ENCODE assay signal across 6 cellular contexts in the genomic region with DNA sequence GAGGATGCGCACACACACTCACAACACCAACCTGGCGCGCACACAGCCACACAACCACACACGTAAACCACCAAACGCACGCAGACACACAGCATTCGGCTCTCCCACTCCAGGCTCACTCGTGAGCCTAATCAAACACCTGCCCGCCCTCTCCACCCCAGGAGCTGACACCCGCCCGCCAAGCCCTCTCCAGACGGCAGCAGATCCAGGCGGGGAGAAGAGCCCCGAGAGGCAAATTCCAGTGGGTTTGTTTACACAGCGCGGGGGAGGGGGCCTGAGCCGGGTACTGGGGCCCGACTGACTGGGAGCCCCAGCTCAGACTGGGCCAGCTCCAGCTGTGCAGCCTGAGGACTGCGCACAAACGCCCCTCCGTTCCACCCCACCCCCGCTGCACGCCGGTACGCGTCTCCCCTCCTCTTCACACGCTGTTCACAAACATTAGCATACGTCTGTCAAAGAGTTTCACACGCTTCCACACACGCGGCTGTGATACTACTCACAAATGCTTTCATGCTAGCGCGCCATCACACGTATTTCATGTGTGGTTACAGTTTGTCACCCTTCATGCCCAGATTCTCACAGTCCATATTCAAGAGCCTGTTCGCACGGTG. TPM values are rescaled to one million over a fixed set of nuclear protein-coding genes. Genes with fewer than 3 reads are reported as not detected.
DNase-seq lines count a peak whose midpoint lies in the region; ATAC-seq and TF ChIP-seq lines count a peak whose summit lies in the region.

No MANE protein-coding gene starts in this region.

- no peaks in the 10 kb centered on the region for H3K9me3 ChIP-seq in A673 (ENCODE audit: low read depth, low read length, poor library complexity, severe bottlenecking)
- H3K9me3 ChIP-seq in liver (ENCODE audit: control insufficient read depth in 4 of 4, low read length in 3 of 4), result no peaks in the 10 kb centered on the region
- H3K9me3 ChIP-seq in upper lobe of right lung, result no peaks in the 10 kb centered on the region

- H3K4me1 ChIP-seq in A673 (ENCODE audit: insufficient read depth, low read length, poor library complexity, severe bottlenecking) (peaks cover 35% of the 10 kb centered on the region), liver (ENCODE audit: control insufficient read depth in 4 of 4, insufficient read depth in 4 of 4, low read length in 3 of 4) (peaks cover 3 to 31% (median 17%) of the 10 kb centered on the region in 4 donors), upper lobe of right lung (peaks cover 33% of the 10 kb centered on the region)

- H3K36me3 ChIP-seq in A673 (ENCODE audit: insufficient read depth, low read length, poor library complexity, severe bottlenecking) (no peaks in the 10 kb centered on the region), liver (ENCODE audit: control insufficient read depth in 4 of 4, insufficient read depth in 3 of 4, low read depth in 1 of 4, low read length in 3 of 4) (peaks cover 0 to 10% (median 8%) of the 10 kb centered on the region in 4 donors), upper lobe of right lung (peaks cover 3% of the 10 kb centered on the region)

- CTCF ChIA-PET in A673 (lab: Charles Lee), result interaction anchor here (1.3 kb wide), 1 partner anchor 35 kb away, joined by 6 read pairs; no protein-coding TSS in a partner anchor

- DNase-seq in A673 (ENCODE audit: low spot score), result peak; percentile 38
- peak; percentile 64 for DNase-seq in NCI-H2029 treated with DMSO at 0.1 percent for 48 hours (lab: John Stamatoyannopoulos, UW)
- peak; percentile 95 for DNase-seq in upper lobe of right lung

- no peak overlapping the region for H3K27ac ChIP-seq in A673 (ENCODE audit: low read depth, low read length, poor library complexity, severe bottlenecking)
- peak overlapping the region; percentile 98 for H3K27ac ChIP-seq in angular gyrus (ENCODE audit: low read depth, low read length)
- peak overlapping the region; percentile 99 to 100 for H3K27ac ChIP-seq in liver (ENCODE audit: low read depth in 1 of 2, low read length in 2 of 2)
- H3K27ac ChIP-seq in upper lobe of right lung, result peak overlapping the region; percentile 87

- intact Hi-C loops in A673 (cut with micrococcal nuclease; ENCODE audit: unreplicated experiment), result loop anchor here (5.0 kb wide), 1 partner anchor 34 kb away; no protein-coding TSS in a partner anchor
- intact Hi-C loops in upper lobe of right lung (cut with DNase I), result loop anchor here (5.0 kb wide), 1 partner anchor 34 kb away; no protein-coding TSS in a partner anchor

- H3K4me3 ChIP-seq in A673 (ENCODE audit: low read depth, low read length, poor library complexity, severe bottlenecking) (peak overlapping the region; percentile 56), liver (ENCODE audit: low read depth in 1 of 3, low read length in 3 of 3) (peak overlapping the region; percentile 62 to 93 (median 84)), upper lobe of right lung (peak overlapping the region; percentile 64)

- no peak for TF ChIP-seq RAD21 in liver (IDR thresholded peaks at IDR 0.05)

- peak overlapping the region; percentile 90 to 93 for H3K9ac ChIP-seq in liver (ENCODE audit: low read depth in 1 of 2, low read length in 2 of 2)

- POLR2A ChIA-PET in A673 (lab: Charles Lee; ENCODE audit: low non-redundant PET), result no interaction called here

- no TSS peak for BruUV-seq in A673 (replicated peaks; lab: Mats Ljungman, UMichigan)

- ATAC-seq in upper lobe of right lung, result peak; percentile 69
- ATAC-seq in GM21390 (IDR thresholded peaks at IDR 0.05; ENCODE audit: unreplicated experiment), result no peak

- TF ChIP-seq CTCF in A673 (conservative IDR thresholded peaks at IDR 0.05; ENCODE audit: low read depth, low read length) (no peak; the same call in 1 of the 2 replicates), liver (IDR thresholded peaks at IDR 0.05; ENCODE audit: low read depth, low read length, missing input control) (no peak), upper lobe of right lung (IDR thresholded peaks at IDR 0.05) (no peak)

- 3% methylated on average over 36 of the region's 36 CpGs for WGBS in liver

- H3K27me3 ChIP-seq in A673 (replicated peaks; ENCODE audit: insufficient read depth, low read depth, low read length, poor library complexity) (no peaks in the 10 kb centered on the region), liver (ENCODE audit: control insufficient read depth in 4 of 4, insufficient read depth in 4 of 4, low read length in 3 of 4) (no peaks in the 10 kb centered on the region), upper lobe of right lung (peaks cover 10% of the 10 kb centered on the region)

TF ChIP-seq in liver, 16 proteins besides CTCF, POLR2A, EP300 and RAD21:
- TF ChIP-seq FOXA1 (IDR thresholded peaks at IDR 0.05) (no peak), FOXA2 (IDR thresholded peaks at IDR 0.05) (no peak)
- TF ChIP-seq, protein P1, sequence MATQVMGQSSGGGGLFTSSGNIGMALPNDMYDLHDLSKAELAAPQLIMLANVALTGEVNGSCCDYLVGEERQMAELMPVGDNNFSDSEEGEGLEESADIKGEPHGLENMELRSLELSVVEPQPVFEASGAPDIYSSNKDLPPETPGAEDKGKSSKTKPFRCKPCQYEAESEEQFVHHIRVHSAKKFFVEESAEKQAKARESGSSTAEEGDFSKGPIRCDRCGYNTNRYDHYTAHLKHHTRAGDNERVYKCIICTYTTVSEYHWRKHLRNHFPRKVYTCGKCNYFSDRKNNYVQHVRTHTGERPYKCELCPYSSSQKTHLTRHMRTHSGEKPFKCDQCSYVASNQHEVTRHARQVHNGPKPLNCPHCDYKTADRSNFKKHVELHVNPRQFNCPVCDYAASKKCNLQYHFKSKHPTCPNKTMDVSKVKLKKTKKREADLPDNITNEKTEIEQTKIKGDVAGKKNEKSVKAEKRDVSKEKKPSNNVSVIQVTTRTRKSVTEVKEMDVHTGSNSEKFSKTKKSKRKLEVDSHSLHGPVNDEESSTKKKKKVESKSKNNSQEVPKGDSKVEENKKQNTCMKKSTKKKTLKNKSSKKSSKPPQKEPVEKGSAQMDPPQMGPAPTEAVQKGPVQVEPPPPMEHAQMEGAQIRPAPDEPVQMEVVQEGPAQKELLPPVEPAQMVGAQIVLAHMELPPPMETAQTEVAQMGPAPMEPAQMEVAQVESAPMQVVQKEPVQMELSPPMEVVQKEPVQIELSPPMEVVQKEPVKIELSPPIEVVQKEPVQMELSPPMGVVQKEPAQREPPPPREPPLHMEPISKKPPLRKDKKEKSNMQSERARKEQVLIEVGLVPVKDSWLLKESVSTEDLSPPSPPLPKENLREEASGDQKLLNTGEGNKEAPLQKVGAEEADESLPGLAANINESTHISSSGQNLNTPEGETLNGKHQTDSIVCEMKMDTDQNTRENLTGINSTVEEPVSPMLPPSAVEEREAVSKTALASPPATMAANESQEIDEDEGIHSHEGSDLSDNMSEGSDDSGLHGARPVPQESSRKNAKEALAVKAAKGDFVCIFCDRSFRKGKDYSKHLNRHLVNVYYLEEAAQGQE (IDR thresholded peaks at IDR 0.05), result peak; percentile 5

RNA-seq across cellular contexts. Expression of a gene that starts 1.1 kb away (rescaled TPM):
- total RNA-seq in A673 (2021) (0.90 and 1.0 TPM in 2 replicates), liver (100 to 1,000 TPM in 1 of 2 donors, 10 to 100 TPM in 1; 58.6 to 180 TPM), upper lobe of right lung (178 TPM)
- polyA plus RNA-seq in liver, result 100 to 1,000 TPM; 177 to 236 TPM

RNA-seq across cellular contexts. Expression of a gene that starts 9.1 kb away (rescaled TPM):
- 30.3 and 33.8 TPM in 2 replicates for total RNA-seq in A673 (2021)
- 10 to 100 TPM; 12.7 to 23.3 TPM for total RNA-seq in liver
- polyA plus RNA-seq in liver, result 10 to 100 TPM; 17.3 to 19.1 TPM
- total RNA-seq in upper lobe of right lung, result 44.7 TPM

RNA-seq across cellular contexts. Expression of a gene that starts 13.7 kb away (rescaled TPM):
- total RNA-seq in A673 (2021), result 34.0 and 37.4 TPM in 2 replicates
- total RNA-seq in liver, result 10 to 100 TPM; 27.3 to 62.4 TPM
- polyA plus RNA-seq in liver, result 100 to 1,000 TPM in 1 of 2 donors, 10 to 100 TPM in 1; 75.8 to 134 TPM
- total RNA-seq in upper lobe of right lung, result 71.1 TPM

RNA-seq across cellular contexts. Expression of a gene that starts 46.5 kb away (rescaled TPM):
- 162 and 179 TPM in 2 replicates for total RNA-seq in A673 (2021)
- 10 to 100 TPM; 49.8 TPM for total RNA-seq in liver
- polyA plus RNA-seq in liver, result 100 to 1,000 TPM; 150 to 224 TPM
- 130 TPM for total RNA-seq in upper lobe of right lung

RNA-seq across cellular contexts. Expression of a gene that starts 47.0 kb away (rescaled TPM):
- 5.1 and 6.2 TPM in 2 replicates for total RNA-seq in A673 (2021)
- total RNA-seq in liver, result under 1 TPM; 0.14 to 0.17 TPM
- polyA plus RNA-seq in liver, result under 1 TPM; 0.07 to 0.11 TPM
- total RNA-seq in upper lobe of right lung, result 0.43 TPM

Comparison
In these comparisons a context has a peak if more than half of its experiments do, and no peak if none do; other contexts are left out.
1. DNase-seq: peak in every context shown above with its lines; median percentile 95 in upper lobe of right lung; 64 in NCI-H2029 treated with DMSO at 0.1 percent for 48 hours; 38 in A673.
2. RNA of a gene that starts 1.1 kb away (total RNA-seq): 58.6 to 180 TPM in liver and 178 TPM in upper lobe of right lung (single experiment); 0.90 to 1.0 TPM in A673; every median in the first group is over 10 times any median in the second.
3. Peak in every context shown above with its lines, with median percentiles within 50 percentile points of each other: H3K4me3 ChIP-seq.